In genomic region chr11:125313271-125314222, GRCh38 we compare ENCODE assay signal across 23 cellular contexts.
DNase-seq lines count a peak whose midpoint lies in the region; ATAC-seq, FAIRE-seq and TF ChIP-seq lines count a peak whose summit lies in the region.
"Had no signal": no experiment of that assay in that cellular context is flagged by ENCODE, and none has a peak within 500 bp of the region (broad histone marks: within the 10 kb centered on the region; RNA-seq: fewer than 3 reads in every experiment).

No MANE protein-coding gene starts in this region.

- H3K4me1 Mint-ChIP-seq in WTC11, result peaks cover 49% of the 10 kb centered on the region
- H3K4me1 Mint-ChIP-seq in activated T-cell treated with anti-CD3 and anti-CD28 coated beads, Interleukin-2, amount 50 U/mL, for 72 hours (ENCODE audit: low read depth), result no peaks in the 10 kb centered on the region
- H3K4me1 Mint-ChIP-seq: activated B cell treated with CpG ODN at 0.5 μM for 24 hours; activated naive CD4-positive, alpha-beta T cell treated with anti-CD3 and anti-CD28 coated beads, Interleukin-2, amount 50 U/mL, for 24 hours had no signal

- H3K9ac ChIP-seq in GM23248 (no peak overlapping the region), endothelial cell of umbilical vein (replicated peaks; ENCODE audit: extremely low read depth, insufficient read depth, low read length) (no peak overlapping the region), mesenchymal stem cell (ENCODE audit: low read length) (no peak overlapping the region)

- H3K27me3 ChIP-seq in GM23248 (replicated peaks; ENCODE audit: insufficient read depth), result peaks cover 8% of the 10 kb centered on the region
- H3K27me3 ChIP-seq in endothelial cell of umbilical vein (ENCODE audit: control insufficient read depth in 2 of 2, insufficient read depth in 2 of 2, low read length in 2 of 2), result peaks cover 3 to 9% of the 10 kb centered on the region in 2 experiments
- H3K27me3 ChIP-seq in mesenchymal stem cell (ENCODE audit: control insufficient read depth in 1 of 2, insufficient read depth in 1 of 2, low read length in 2 of 2), result peaks cover 0 to 40% of the 10 kb centered on the region in 2 experiments
- H3K27me3 ChIP-seq: ovary, uterus had no signal

- H3F3A ChIP-seq in GM23248 (ENCODE audit: insufficient read depth), result no peaks in the 10 kb centered on the region

- H4K20me1 ChIP-seq in GM23248 (ENCODE audit: insufficient read depth), result no peaks in the 10 kb centered on the region
- no peaks in the 10 kb centered on the region for H4K20me1 ChIP-seq in endothelial cell of umbilical vein (replicated peaks; ENCODE audit: control insufficient read depth, extremely low read depth, insufficient read depth, low read length)

- no peak for TF ChIP-seq POLR2A in endothelial cell of umbilical vein (IDR thresholded peaks at IDR 0.05; ENCODE audit: low read depth, low read length)

- no peak overlapping the region for H3K18ac ChIP-seq in mesenchymal stem cell (ENCODE audit: low read depth in 1 of 2, low read length in 2 of 2)

- peaks cover 22% of the 10 kb centered on the region for H3K9me3 Mint-ChIP-seq in WTC11
- no peaks in the 10 kb centered on the region for H3K9me3 Mint-ChIP-seq in activated T-cell treated with anti-CD3 and anti-CD28 coated beads, Interleukin-2, amount 50 U/mL, for 72 hours
- H3K9me3 Mint-ChIP-seq: activated B cell treated with CpG ODN at 0.5 μM for 24 hours; activated naive CD4-positive, alpha-beta T cell treated with anti-CD3 and anti-CD28 coated beads, Interleukin-2, amount 50 U/mL, for 24 hours; CD4-positive, alpha-beta T cell; effector memory CD8-positive, alpha-beta T cell had no signal

- no peak overlapping the region for H2BK5ac ChIP-seq in mesenchymal stem cell (ENCODE audit: low read depth, low read length, poor library complexity, severe bottlenecking)

- H3K9me3 ChIP-seq in GM23248 (ENCODE audit: low read depth) (no peaks in the 10 kb centered on the region), endothelial cell of umbilical vein (replicated peaks; ENCODE audit: control insufficient read depth, insufficient read depth, low read length) (no peaks in the 10 kb centered on the region), mesenchymal stem cell (ENCODE audit: control insufficient read depth, low read length) (peaks cover 7% of the 10 kb centered on the region)
- H3K9me3 ChIP-seq: ovary, uterus had no signal

- no peaks in the 10 kb centered on the region for H3K9me2 ChIP-seq in GM23248 (ENCODE audit: insufficient read depth)

- peak; percentile 6; the same call in 1 of the 2 replicates for ATAC-seq in WTC11
- ATAC-seq in activated T-cell treated with anti-CD3 and anti-CD28 coated beads, Interleukin-2, amount 50 U/mL, for 72 hours (replicated peaks in 1 of 2), result no peak
- ATAC-seq in HG03571 (IDR thresholded peaks at IDR 0.05; ENCODE audit: unreplicated experiment), result no peak
- ATAC-seq in HG02973 (IDR thresholded peaks at IDR 0.05; ENCODE audit: unreplicated experiment), result no peak
- ATAC-seq: activated CD8-positive, alpha-beta T cell treated with anti-CD3 and anti-CD28 coated beads, Interleukin-2, amount 10 ng/mL, durations not matched to agents 7 days and 5 days; effector memory CD8-positive, alpha-beta T cell had no signal

- intact Hi-C loops in endothelial cell of umbilical vein (cut with micrococcal nuclease), result loop anchor here (1.0 to 2.0 kb wide), 2 partner anchors 12 to 31 kb away; no protein-coding TSS in a partner anchor

- no peaks in the 10 kb centered on the region for H3K4me1 ChIP-seq in GM23248 (ENCODE audit: insufficient read depth)
- peaks cover 11% of the 10 kb centered on the region for H3K4me1 ChIP-seq in endothelial cell of umbilical vein (ENCODE audit: control insufficient read depth, extremely low read depth, insufficient read depth, low read length)
- H3K4me1 ChIP-seq in mesenchymal stem cell (ENCODE audit: control insufficient read depth, insufficient read depth, low read depth, low read length), result peaks cover 29% of the 10 kb centered on the region

- no peak overlapping the region for H2AFZ ChIP-seq in GM23248
- no peak overlapping the region for H2AFZ ChIP-seq in endothelial cell of umbilical vein (ENCODE audit: low read depth, low read length)
- H2AFZ ChIP-seq in mesenchymal stem cell (ENCODE audit: low read depth, low read length), result no peak overlapping the region

- no TSS peak for BruUV-seq in endothelial cell of umbilical vein (replicated peaks; lab: Mats Ljungman, UMichigan)

- DNase-seq in GM23248 (peak; percentile 48), WTC11 (ENCODE audit: low spot score) (no peak), endothelial cell of umbilical vein (ENCODE audit: low read depth, low spot score) (peak; percentile 85), mesenchymal stem cell (no peak), GM20000 (ENCODE audit: low spot score) (no peak)
- DNase-seq in activated T-cell treated with anti-CD3 and anti-CD28 coated beads, Interleukin-2, amount 50 U/mL, for 72 hours, result no peak
- DNase-seq: activated B cell treated with CpG ODN at 0.5 μM for 24 hours; activated CD8-positive, alpha-beta T cell treated with anti-CD3 and anti-CD28 coated beads, Interleukin-2, amount 10 ng/mL, durations not matched to agents 7 days and 5 days; activated T-cell treated with anti-CD3 and anti-CD28 coated beads, Interleukin-2, amount 50 U/mL, for 48 hours; CD4-positive, alpha-beta T cell; central memory CD4-positive, alpha-beta T cell; DMS79; effector memory CD8-positive, alpha-beta T cell; foreskin melanocyte; NCI-H2081 treated with DMSO at 0.1 percent for 48 hours; NCI-H524 treated with DMSO at 0.1 percent for 48 hours; stimulated activated CD4-positive, alpha-beta T cell treated with anti-CD3 and anti-CD28 coated beads, Interleukin-2, amount 100 ng/mL, for 24 hours; T-helper 2 cell; uterus had no signal

- no peak overlapping the region for H3K23ac ChIP-seq in mesenchymal stem cell (ENCODE audit: low read length in 2 of 2)

- POLR2A ChIA-PET in WTC11 (lab: Charles Lee) (interaction anchor here (0.6 kb wide), 1 partner anchor 80 kb away, joined by 3 read pairs; no protein-coding TSS in a partner anchor), endothelial cell of umbilical vein (lab: Charles Lee) (interaction anchor here (1.1 kb wide), 1 partner anchor 13 kb away, joined by 3 read pairs; no protein-coding TSS in a partner anchor)

- H3K4me3 Mint-ChIP-seq in WTC11, result no peak overlapping the region
- H3K4me3 Mint-ChIP-seq in activated T-cell treated with anti-CD3 and anti-CD28 coated beads, Interleukin-2, amount 50 U/mL, for 72 hours, result no peak overlapping the region
- H3K4me3 Mint-ChIP-seq: activated B cell treated with CpG ODN at 0.5 μM for 24 hours; activated CD8-positive, alpha-beta T cell treated with anti-CD3 and anti-CD28 coated beads, Interleukin-2, amount 10 ng/mL, durations not matched to agents 7 days and 5 days; activated naive CD4-positive, alpha-beta T cell treated with anti-CD3 and anti-CD28 coated beads, Interleukin-2, amount 50 U/mL, for 24 hours; CD4-positive, alpha-beta T cell; effector memory CD8-positive, alpha-beta T cell had no signal

- H3K14ac ChIP-seq in mesenchymal stem cell (ENCODE audit: low read length in 2 of 2), result no peak overlapping the region

- peaks cover 18% of the 10 kb centered on the region for H3K79me1 ChIP-seq in mesenchymal stem cell (replicated peaks; ENCODE audit: low read length, poor library complexity, severe bottlenecking)

- H3K79me2 ChIP-seq in GM23248 (ENCODE audit: insufficient read depth) (no peaks in the 10 kb centered on the region), endothelial cell of umbilical vein (ENCODE audit: control insufficient read depth, insufficient read depth, low read length) (no peaks in the 10 kb centered on the region)

- peak overlapping the region; percentile 29 for H2AK5ac ChIP-seq in mesenchymal stem cell (ENCODE audit: low read length, severe bottlenecking)

- H3K36me3 Mint-ChIP-seq in WTC11, result peaks cover 11% of the 10 kb centered on the region
- no peaks in the 10 kb centered on the region for H3K36me3 Mint-ChIP-seq in activated T-cell treated with anti-CD3 and anti-CD28 coated beads, Interleukin-2, amount 50 U/mL, for 72 hours (ENCODE audit: insufficient read depth in 2 of 2)
- H3K36me3 Mint-ChIP-seq: activated naive CD4-positive, alpha-beta T cell treated with anti-CD3 and anti-CD28 coated beads, Interleukin-2, amount 50 U/mL, for 24 hours had no signal

- H3K4me2 ChIP-seq in GM23248 (ENCODE audit: unreplicated experiment), result no peak overlapping the region
- H3K4me2 ChIP-seq in endothelial cell of umbilical vein (ENCODE audit: insufficient read depth, low read length), result peak overlapping the region; percentile 2
- no peak overlapping the region for H3K4me2 ChIP-seq in mesenchymal stem cell (ENCODE audit: low read length, poor library complexity, severe bottlenecking)

- no peak overlapping the region for H2BK12ac ChIP-seq in mesenchymal stem cell (ENCODE audit: low read length in 2 of 2)

- no peak overlapping the region for H4K91ac ChIP-seq in mesenchymal stem cell (ENCODE audit: low read length)

- no peak overlapping the region for H3K27ac Mint-ChIP-seq in WTC11
- no peak overlapping the region for H3K27ac Mint-ChIP-seq in activated T-cell treated with anti-CD3 and anti-CD28 coated beads, Interleukin-2, amount 50 U/mL, for 72 hours
- H3K27ac Mint-ChIP-seq: activated B cell treated with CpG ODN at 0.5 μM for 24 hours; activated CD8-positive, alpha-beta T cell treated with anti-CD3 and anti-CD28 coated beads, Interleukin-2, amount 10 ng/mL, durations not matched to agents 7 days and 5 days; activated naive CD4-positive, alpha-beta T cell treated with anti-CD3 and anti-CD28 coated beads, Interleukin-2, amount 50 U/mL, for 24 hours; CD4-positive, alpha-beta T cell; effector memory CD8-positive, alpha-beta T cell had no signal

- TF ChIP-seq CTCF in WTC11 (IDR thresholded peaks at IDR 0.05), result no peak
- TF ChIP-seq CTCF in endothelial cell of umbilical vein (IDR thresholded peaks at IDR 0.05; ENCODE audit: extremely low read depth in 1 of 2, insufficient read depth in 1 of 2, low read depth in 1 of 2, low read length in 2 of 2), result no peak
- no peak for TF ChIP-seq CTCF in GM20000 (IDR thresholded peaks at IDR 0.05; ENCODE audit: extremely low read depth, missing control alignments)

- H3K27ac ChIP-seq in GM23248 (no peak overlapping the region), endothelial cell of umbilical vein (ENCODE audit: insufficient read depth, low read depth, low read length) (no peak overlapping the region), mesenchymal stem cell (ENCODE audit: low read length, poor library complexity, severe bottlenecking) (no peak overlapping the region)

- peaks cover 24% of the 10 kb centered on the region for H3K27me3 Mint-ChIP-seq in WTC11 (ENCODE audit: low read depth)
- peaks cover 31% of the 10 kb centered on the region for H3K27me3 Mint-ChIP-seq in activated T-cell treated with anti-CD3 and anti-CD28 coated beads, Interleukin-2, amount 50 U/mL, for 72 hours (ENCODE audit: low read depth)

- no peak overlapping the region for H3K4ac ChIP-seq in mesenchymal stem cell (ENCODE audit: low read depth in 1 of 2, low read length in 2 of 2)

- H2BK120ac ChIP-seq in mesenchymal stem cell (ENCODE audit: low read depth, low read length), result no peak overlapping the region

- peak; percentile 85 for FAIRE-seq in endothelial cell of umbilical vein (lab: Jason Lieb, UNC)

- WGBS in GM23248 (ENCODE audit: low coverage in 1 of 2, low lambda C conversion rate in 2 of 2, missing lambda C conversion rate in 2 of 2), 2 experiments, result 51 to 57% methylated on average over 9 of the region's 9 CpGs
- 90% methylated on average over 6 of the region's 9 CpGs for whole genome bisulfite sequencing in mesenchymal stem cell

- no peak overlapping the region for H2BK15ac ChIP-seq in mesenchymal stem cell (ENCODE audit: low read depth, poor library complexity, severe bottlenecking)

- H3K4me3 ChIP-seq in GM23248 (no peak overlapping the region), endothelial cell of umbilical vein (replicated peaks in 1 of 3; ENCODE audit: insufficient read depth in 1 of 3, low read depth in 1 of 3, low read length in 3 of 3) (no peak overlapping the region), mesenchymal stem cell (ENCODE audit: insufficient read depth in 1 of 2, low read depth in 1 of 2, low read length in 2 of 2) (no peak overlapping the region)
- H3K4me3 ChIP-seq: ovary, uterus had no signal

- in situ Hi-C loops in GM23248 (cut with MboI), result no loop called here

- CTCF ChIA-PET in WTC11 (lab: Charles Lee), result interaction anchor here (0.5 to 2.7 kb wide), 14 partner anchors 8 to 461 kb away, joined by 3 to 15 read pairs (median 4); no protein-coding TSS in a partner anchor
- CTCF ChIA-PET in endothelial cell of umbilical vein (lab: Charles Lee), result interaction anchor here (0.6 to 3.1 kb wide), 10 partner anchors 8 to 223 kb away, joined by 3 to 15 read pairs (median 3); no protein-coding TSS in a partner anchor

- dilution Hi-C loops in endothelial cell of umbilical vein (cut with MboI; ENCODE audit: extremely low pct_ligation_motif_present, low sequenced_read_pairs), result no loop called here

- no peaks in the 10 kb centered on the region for H3K9me1 ChIP-seq in endothelial cell of umbilical vein (replicated peaks; ENCODE audit: control insufficient read depth, extremely low read depth, insufficient read depth, low read length)

- no peak overlapping the region for H4K8ac ChIP-seq in mesenchymal stem cell (ENCODE audit: low read length)

- H3K36me3 ChIP-seq in GM23248 (ENCODE audit: low read depth) (no peaks in the 10 kb centered on the region), endothelial cell of umbilical vein (ENCODE audit: control insufficient read depth in 2 of 2, extremely low read depth in 1 of 2, insufficient read depth in 2 of 2, low read length in 2 of 2) (no peaks in the 10 kb centered on the region), mesenchymal stem cell (ENCODE audit: control insufficient read depth in 1 of 2, insufficient read depth in 2 of 2, low read depth in 1 of 2, low read length in 2 of 2) (peaks cover 0 to 16% of the 10 kb centered on the region in 2 experiments)
- H3K36me3 ChIP-seq: ovary, uterus had no signal

Comparison
In these comparisons a context has a peak if more than half of its experiments do, and no peak if none do; other contexts are left out.
1. DNase-seq: peak in GM23248 (single experiment) and endothelial cell of umbilical vein (single experiment); none in WTC11 (single experiment), mesenchymal stem cell (single experiment), activated T-cell treated with anti-CD3 and anti-CD28 coated beads, Interleukin-2, amount 50 U/mL, for 72 hours (0 of 2) and GM20000 (single experiment).